ENCODE assay signal across 1 cellular context in the genomic region with DNA sequence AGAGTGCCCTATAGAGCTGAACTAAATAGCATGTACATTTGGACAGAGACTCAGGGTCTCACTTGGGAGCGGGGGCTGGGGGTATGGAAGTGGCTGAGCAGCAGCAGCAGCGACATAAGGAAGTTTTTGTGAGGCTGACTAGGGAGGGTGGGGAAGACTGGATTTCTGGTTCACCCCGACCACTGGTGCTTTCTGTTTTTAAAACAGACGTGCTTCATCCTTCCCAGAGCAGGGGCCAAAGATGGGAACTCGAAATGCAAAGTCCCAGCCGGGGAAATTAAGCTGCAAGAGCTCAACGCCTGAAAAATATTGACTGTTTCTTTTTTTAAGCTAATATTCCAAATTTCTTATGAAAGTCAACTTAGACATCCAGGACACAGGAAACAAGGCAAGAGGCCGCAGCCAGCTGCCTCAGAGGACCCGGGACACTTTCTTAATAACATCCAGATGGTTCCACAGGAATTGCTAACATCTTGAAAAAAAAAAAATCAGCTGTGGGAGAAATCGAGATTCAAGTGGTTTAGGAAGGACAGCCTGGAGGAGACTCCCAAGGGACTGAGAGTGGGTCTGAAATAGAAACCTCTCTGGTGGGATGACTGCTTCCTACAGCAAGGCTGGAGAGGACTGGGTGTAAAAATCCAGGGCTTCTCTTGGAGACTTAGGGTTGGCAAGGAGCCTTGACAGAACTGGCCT.
TF ChIP-seq lines count a peak whose summit lies in the region.

No MANE protein-coding gene starts in this region.

TF ChIP-seq in K562, 482 proteins besides CTCF, POLR2A, EP300 and RAD21 (continued from another document):
- TF ChIP-seq, protein P1, sequence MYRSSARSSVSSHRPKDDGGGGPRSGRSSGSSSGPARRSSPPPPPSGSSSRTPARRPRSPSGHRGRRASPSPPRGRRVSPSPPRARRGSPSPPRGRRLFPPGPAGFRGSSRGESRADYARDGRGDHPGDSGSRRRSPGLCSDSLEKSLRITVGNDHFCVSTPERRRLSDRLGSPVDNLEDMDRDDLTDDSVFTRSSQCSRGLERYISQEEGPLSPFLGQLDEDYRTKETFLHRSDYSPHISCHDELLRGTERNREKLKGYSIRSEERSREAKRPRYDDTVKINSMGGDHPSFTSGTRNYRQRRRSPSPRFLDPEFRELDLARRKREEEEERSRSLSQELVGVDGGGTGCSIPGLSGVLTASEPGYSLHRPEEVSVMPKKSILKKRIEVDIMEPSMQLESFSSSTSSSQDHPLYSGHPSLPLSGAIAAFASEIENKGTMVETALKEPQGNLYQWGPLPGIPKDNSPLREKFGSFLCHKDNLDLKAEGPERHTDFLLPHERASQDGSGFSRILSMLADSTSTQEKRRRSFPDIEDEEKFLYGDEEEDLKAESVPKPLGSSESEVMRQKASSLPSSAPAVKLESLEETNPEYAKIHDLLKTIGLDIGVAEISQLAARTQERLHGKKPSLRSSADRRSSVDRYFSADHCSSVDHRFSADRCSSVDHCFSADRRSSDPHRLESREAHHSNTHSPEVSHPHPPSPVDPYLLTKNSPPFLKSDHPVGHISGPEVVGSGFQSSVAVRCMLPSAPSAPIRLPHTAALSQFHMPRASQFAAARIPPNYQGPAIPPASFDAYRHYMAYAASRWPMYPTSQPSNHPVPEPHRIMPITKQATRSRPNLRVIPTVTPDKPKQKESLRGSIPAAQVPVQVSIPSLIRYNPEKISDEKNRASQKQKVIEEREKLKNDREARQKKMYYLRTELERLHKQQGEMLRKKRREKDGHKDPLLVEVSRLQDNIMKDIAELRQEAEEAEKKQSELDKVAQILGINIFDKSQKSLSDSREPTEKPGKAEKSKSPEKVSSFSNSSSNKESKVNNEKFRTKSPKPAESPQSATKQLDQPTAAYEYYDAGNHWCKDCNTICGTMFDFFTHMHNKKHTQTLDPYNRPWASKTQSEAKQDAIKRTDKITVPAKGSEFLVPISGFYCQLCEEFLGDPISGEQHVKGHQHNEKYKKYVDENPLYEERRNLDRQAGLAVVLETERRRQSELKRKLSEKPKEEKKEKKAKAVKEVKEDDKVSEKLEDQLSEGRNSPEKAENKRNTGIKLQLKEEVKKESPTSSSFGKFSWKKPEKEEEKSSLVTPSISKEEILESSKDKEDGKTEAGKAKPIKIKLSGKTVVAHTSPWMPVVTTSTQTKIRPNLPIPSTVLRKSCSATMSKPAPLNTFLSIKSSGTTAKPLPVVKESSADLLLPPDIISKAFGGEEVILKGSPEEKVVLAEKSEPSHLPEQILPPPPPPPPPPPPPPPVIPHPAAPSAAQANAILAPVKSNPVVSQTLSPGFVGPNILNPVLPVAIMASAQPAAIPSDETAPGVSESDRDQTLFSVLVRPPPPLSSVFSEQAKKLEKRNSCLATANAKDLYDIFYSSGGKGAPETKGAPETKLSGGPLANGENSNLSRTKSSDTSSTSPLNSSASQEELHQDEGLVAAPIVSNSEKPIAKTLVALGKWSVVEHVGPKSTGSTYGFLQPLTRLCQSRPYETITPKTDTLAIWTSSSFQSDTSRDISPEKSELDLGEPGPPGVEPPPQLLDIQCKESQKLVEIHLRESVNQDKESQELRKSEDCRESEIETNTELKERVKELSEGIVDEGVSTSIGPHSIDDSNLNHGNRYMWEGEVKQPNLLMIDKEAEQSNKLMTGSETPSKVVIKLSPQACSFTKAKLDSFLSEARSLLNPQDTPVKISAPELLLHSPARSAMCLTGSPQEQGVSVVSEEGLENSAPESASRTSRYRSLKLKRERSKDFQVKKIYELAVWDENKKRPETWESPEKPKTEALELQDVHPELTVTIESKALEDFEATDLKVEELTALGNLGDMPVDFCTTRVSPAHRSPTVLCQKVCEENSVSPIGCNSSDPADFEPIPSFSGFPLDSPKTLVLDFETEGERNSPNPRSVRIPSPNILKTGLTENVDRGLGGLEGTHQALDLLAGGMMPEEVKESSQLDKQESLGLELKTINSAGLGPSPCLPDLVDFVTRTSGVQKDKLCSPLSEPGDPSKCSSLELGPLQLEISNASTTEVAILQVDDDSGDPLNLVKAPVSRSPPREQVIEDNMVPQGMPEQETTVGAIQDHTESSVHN (IDR thresholded peaks at IDR 0.05; ENCODE audit: borderline replicate concordance in 1 of 2, low read depth in 1 of 2): no peak
